Comparison of ENCODE assay signal across 13 cellular contexts in genomic region chr1:243837907-243838546, GRCh38. TPM values are rescaled to one million over a fixed set of nuclear protein-coding genes. Genes with fewer than 3 reads are reported as not detected.
DNase-seq lines count a peak whose midpoint lies in the region; ATAC-seq, FAIRE-seq and TF ChIP-seq lines count a peak whose summit lies in the region.
"Had no signal": no experiment of that assay in that cellular context is flagged by ENCODE, and none has a peak within 500 bp of the region (broad histone marks: within the 10 kb centered on the region; RNA-seq: fewer than 3 reads in every experiment).

No MANE protein-coding gene starts in this region.

- DNase-seq in endothelial cell of umbilical vein (ENCODE audit: low read depth, low spot score) (peak; percentile 21), HK-2 (ENCODE audit: unreplicated experiment) (no peak), mesenteric fat pad (ENCODE audit: low spot score) (no peak), adrenal gland (no peak), left ventricle myocardium superior (no peak)
- DNase-seq: activated effector memory CD4-positive, alpha-beta T cell treated with anti-CD3 and anti-CD28 coated beads, Interleukin-2, amount 50 U/mL, for 16 hours; COR-L47; naive B cell; T-helper 9 cell had no signal

- H3K9me3 ChIP-seq in endothelial cell of umbilical vein (replicated peaks; ENCODE audit: control insufficient read depth, insufficient read depth, low read length) = no peaks in the 10 kb centered on the region
- peaks cover 0 to 11% (median 10%) of the 10 kb centered on the region in 3 donors for H3K9me3 ChIP-seq in adrenal gland (replicated peaks in 1 of 3)

- H3K27me3 ChIP-seq in endothelial cell of umbilical vein (ENCODE audit: control insufficient read depth in 2 of 2, insufficient read depth in 2 of 2, low read length in 2 of 2) (no peaks in the 10 kb centered on the region), adrenal gland (no peaks in the 10 kb centered on the region)

- H3K4me3 ChIP-seq in endothelial cell of umbilical vein (replicated peaks in 1 of 3; ENCODE audit: insufficient read depth in 1 of 3, low read depth in 1 of 3, low read length in 3 of 3) (no peak overlapping the region), adrenal gland (no peak overlapping the region)
- H3K4me3 ChIP-seq: smooth muscle cell had no signal

- dilution Hi-C loops in endothelial cell of umbilical vein (cut with MboI; ENCODE audit: extremely low pct_ligation_motif_present, low sequenced_read_pairs) = no loop called here

- TF ChIP-seq CTCF in endothelial cell of umbilical vein (IDR thresholded peaks at IDR 0.05; ENCODE audit: extremely low read depth in 1 of 2, insufficient read depth in 1 of 2, low read depth in 1 of 2, low read length in 2 of 2) (no peak), adrenal gland (IDR thresholded peaks at IDR 0.05) (no peak)

- H3K9ac ChIP-seq in endothelial cell of umbilical vein (replicated peaks; ENCODE audit: extremely low read depth, insufficient read depth, low read length) = no peak overlapping the region

- H2AFZ ChIP-seq in endothelial cell of umbilical vein (ENCODE audit: low read depth, low read length) = no peak overlapping the region

- TF ChIP-seq POLR2A in endothelial cell of umbilical vein (IDR thresholded peaks at IDR 0.05; ENCODE audit: low read depth, low read length) (no peak), adrenal gland (IDR thresholded peaks at IDR 0.05) (no peak)

- POLR2A ChIA-PET in endothelial cell of umbilical vein (lab: Charles Lee) = no interaction called here

- CTCF ChIA-PET in endothelial cell of umbilical vein (lab: Charles Lee) = interaction anchor here (1.3 to 1.6 kb wide), 5 partner anchors 11 to 64 kb away, joined by 3 to 5 read pairs (median 4); no protein-coding TSS in a partner anchor

- no peak overlapping the region for H3K27ac ChIP-seq in endothelial cell of umbilical vein (ENCODE audit: insufficient read depth, low read depth, low read length)
- no peak overlapping the region for H3K27ac ChIP-seq in adrenal gland

- H3K9me1 ChIP-seq in endothelial cell of umbilical vein (replicated peaks; ENCODE audit: control insufficient read depth, extremely low read depth, insufficient read depth, low read length) = no peaks in the 10 kb centered on the region

- no peak for FAIRE-seq in endothelial cell of umbilical vein (lab: Jason Lieb, UNC)

- no peak overlapping the region for H3K4me2 ChIP-seq in endothelial cell of umbilical vein (ENCODE audit: insufficient read depth, low read length)
- H3K4me2 ChIP-seq: smooth muscle cell had no signal

- intact Hi-C loops in endothelial cell of umbilical vein (cut with micrococcal nuclease) = no loop called here
- intact Hi-C loops in adrenal gland (cut with DNase I) = no loop called here
- intact Hi-C loops in left ventricle myocardium superior (cut with micrococcal nuclease) = no loop called here

- no peaks in the 10 kb centered on the region for H4K20me1 ChIP-seq in endothelial cell of umbilical vein (replicated peaks; ENCODE audit: control insufficient read depth, extremely low read depth, insufficient read depth, low read length)

- H3K36me3 ChIP-seq in endothelial cell of umbilical vein (ENCODE audit: control insufficient read depth in 2 of 2, extremely low read depth in 1 of 2, insufficient read depth in 2 of 2, low read length in 2 of 2) (no peaks in the 10 kb centered on the region), adrenal gland (replicated peaks in 1 of 2) (no peaks in the 10 kb centered on the region)

- no TSS peak for BruUV-seq in endothelial cell of umbilical vein (replicated peaks; lab: Mats Ljungman, UMichigan)

- peak; percentile 92 for ATAC-seq in GM18511 (IDR thresholded peaks at IDR 0.05; ENCODE audit: unreplicated experiment)
- peak; percentile 82 for ATAC-seq in GM21576 (IDR thresholded peaks at IDR 0.05; ENCODE audit: unreplicated experiment)
- peak; percentile 79 for ATAC-seq in HG03432 (IDR thresholded peaks at IDR 0.05; ENCODE audit: unreplicated experiment)
- ATAC-seq in left ventricle myocardium superior = no peak

- H3K79me2 ChIP-seq in endothelial cell of umbilical vein (ENCODE audit: control insufficient read depth, insufficient read depth, low read length) = peaks cover 63% of the 10 kb centered on the region

- WGBS in adrenal gland, 4 donors = 96 to 100% (median 99%) methylated on average over 1 of the region's 1 CpG

- H3K4me1 ChIP-seq in endothelial cell of umbilical vein (ENCODE audit: control insufficient read depth, extremely low read depth, insufficient read depth, low read length) (peaks cover 18% of the 10 kb centered on the region), adrenal gland (replicated peaks in 1 of 2) (peaks cover 0 to 6% of the 10 kb centered on the region in 2 donors)

TF ChIP-seq in endothelial cell of umbilical vein, 7 proteins besides CTCF, POLR2A, EP300 and RAD21:
- TF ChIP-seq POLR2AphosphoS5 (IDR thresholded peaks at IDR 0.05; ENCODE audit: insufficient read depth, low read depth, low read length) = no peak
- TF ChIP-seq GATA2 (IDR thresholded peaks at IDR 0.05; ENCODE audit: insufficient read depth, insufficient read length, low read depth, low read length) = no peak
- no peak for TF ChIP-seq FOS (IDR thresholded peaks at IDR 0.05; ENCODE audit: borderline replicate concordance, insufficient read depth, low read length)
- no peak for TF ChIP-seq MAX (IDR thresholded peaks at IDR 0.05; ENCODE audit: insufficient read depth, insufficient read length)
- TF ChIP-seq MYC (IDR thresholded peaks at IDR 0.05; ENCODE audit: low read depth, low read length) = no peak
- TF ChIP-seq JUN (IDR thresholded peaks at IDR 0.05; ENCODE audit: borderline replicate concordance, insufficient read depth, insufficient read length, low read depth) = no peak
TF ChIP-seq in endothelial cell of umbilical vein: peak in this region for 0.

RNA-seq across cellular contexts. Expression of gene AKT3, which starts 12.0 kb away (rescaled TPM):
- total RNA-seq in endothelial cell of umbilical vein (97.1 and 98.2 TPM in 2 replicates), mesenteric fat pad (55.8 TPM), adrenal gland (10 to 100 TPM; 30.9 to 82.3 (median 44.9) TPM), left ventricle myocardium superior (20.9 TPM)
- polyA plus RNA-seq in endothelial cell of umbilical vein (18.2 and 20.6 TPM in 2 replicates), adrenal gland (10 to 100 TPM; 11.4 to 25.4 (median 19.7) TPM)
- 21.5 and 21.7 TPM in 2 replicates for polyA plus RNA-seq in endothelial cell of umbilical vein (2011; cell fraction: cytosol; rRNA removed)
- polyA plus RNA-seq in endothelial cell of umbilical vein (2011; cell fraction: nucleus; rRNA removed) = 36.3 and 44.6 TPM in 2 replicates
- polyA plus RNA-seq in endothelial cell of umbilical vein (2012) = 30.7 and 41.2 TPM in 2 replicates
- 42.2 and 44.8 TPM in 2 replicates for polyA minus RNA-seq in endothelial cell of umbilical vein
- 0.10 TPM for polyA minus RNA-seq in endothelial cell of umbilical vein (2011; cell fraction: cytosol; rRNA and poly(A)+ RNA removed)
- 83.3 and 96.8 TPM in 2 replicates for polyA minus RNA-seq in endothelial cell of umbilical vein (2011; cell fraction: nucleus; rRNA and poly(A)+ RNA removed)
